Comparison of ENCODE assay signal across 13 cellular contexts in genomic region chr3:12648384-12648959, GRCh38. TPM values are rescaled to one million over a fixed set of nuclear protein-coding genes. Genes with fewer than 3 reads are reported as not detected.
A peak's percentile ranks its signal among the peaks of the same experiment; 100 is the strongest.
DNase-seq lines count a peak whose midpoint lies in the region; ATAC-seq and TF ChIP-seq lines count a peak whose summit lies in the region.
"Had no signal": no experiment of that assay in that cellular context is flagged by ENCODE, and none has a peak within 500 bp of the region (broad histone marks: within the 10 kb centered on the region; RNA-seq: fewer than 3 reads in every experiment).

No MANE protein-coding gene starts in this region.

- H3K4me2 ChIP-seq in GM23248 (ENCODE audit: unreplicated experiment), result no peak overlapping the region

- in situ Hi-C loops in GM23248 (cut with MboI), result no loop called here

- H3K27me3 ChIP-seq in GM23248 (replicated peaks; ENCODE audit: insufficient read depth) (no peaks in the 10 kb centered on the region), psoas muscle (ENCODE audit: insufficient read depth in 3 of 3, low read length in 2 of 3) (no peaks in the 10 kb centered on the region)
- H3K27me3 ChIP-seq: body of pancreas, SJCRH30 had no signal

- no peak overlapping the region for H2AFZ ChIP-seq in GM23248

- ATAC-seq in activated CD8-positive, alpha-beta T cell treated with anti-CD3 and anti-CD28 coated beads for 36 hours, result peak; percentile 56
- no peak for ATAC-seq in activated CD8-positive, alpha-beta T cell treated with anti-CD3 and anti-CD28 coated beads, Interleukin-2, amount 10 ng/mL, durations not matched to agents 7 days and 5 days
- peak in 1 of 4 donors; percentile 5 for ATAC-seq in psoas muscle
- no peak for ATAC-seq in GM19324 (IDR thresholded peaks at IDR 0.05; ENCODE audit: low FRiP score, unreplicated experiment)
- ATAC-seq: body of pancreas had no signal

- peaks cover 60% of the 10 kb centered on the region for H3K4me1 Mint-ChIP-seq in activated CD8-positive, alpha-beta T cell treated with anti-CD3 and anti-CD28 coated beads for 36 hours (ENCODE audit: low read depth)
- peaks cover 15% of the 10 kb centered on the region for H3K4me1 Mint-ChIP-seq in activated CD8-positive, alpha-beta T cell treated with anti-CD3 and anti-CD28 coated beads, Interleukin-2, amount 10 ng/mL, durations not matched to agents 7 days and 5 days (ENCODE audit: low read depth)

- CTCF ChIA-PET in activated CD8-positive, alpha-beta T cell treated with anti-CD3 and anti-CD28 coated beads for 36 hours (lab: Charles Lee), result interaction anchor here (0.7 to 1.4 kb wide), 3 partner anchors 16 to 135 kb away, joined by 3 to 4 read pairs (median 3); partner anchors contain the start of gene RAF1
- CTCF ChIA-PET in activated CD8-positive, alpha-beta T cell treated with anti-CD3 and anti-CD28 coated beads, Interleukin-2, amount 10 ng/mL, durations not matched to agents 7 days and 5 days (lab: Charles Lee), result interaction anchor here (0.8 kb wide), 1 partner anchor 35 kb away, joined by 3 read pairs; no protein-coding TSS in a partner anchor

- H3K4me3 Mint-ChIP-seq in activated CD8-positive, alpha-beta T cell treated with anti-CD3 and anti-CD28 coated beads for 36 hours, result no peak overlapping the region
- H3K4me3 Mint-ChIP-seq in activated CD8-positive, alpha-beta T cell treated with anti-CD3 and anti-CD28 coated beads, Interleukin-2, amount 10 ng/mL, durations not matched to agents 7 days and 5 days, result no peak overlapping the region

- DNase-seq in activated CD8-positive, alpha-beta T cell treated with anti-CD3 and anti-CD28 coated beads for 36 hours, result no peak
- no peak for DNase-seq in activated CD8-positive, alpha-beta T cell treated with anti-CD3 and anti-CD28 coated beads, Interleukin-2, amount 10 ng/mL, durations not matched to agents 7 days and 5 days
- DNase-seq in GM23248 (no peak), psoas muscle (no peak), C1 segment of cervical spinal cord (lab: John Stamatoyannopoulos, UW) (no peak), NCI-H2107 (lab: John Stamatoyannopoulos, UW) (no peak)
- peak; percentile 81 for DNase-seq in Jurkat, Clone E6-1 (ENCODE audit: low read depth, low spot score)
- DNase-seq: activated CD8-positive, alpha-beta memory T cell treated with anti-CD3 and anti-CD28 coated beads for 24 hours; body of pancreas; NCI-H1436 treated with DMSO at 0.1 percent for 48 hours; SJCRH30; stimulated activated CD4-positive, alpha-beta T cell treated with anti-CD3 and anti-CD28 coated beads, Interleukin-4, amount 100 ng/mL, for 1 hour had no signal

- peaks cover 4% of the 10 kb centered on the region; the same call in 1 of the 2 replicates for H4K20me1 ChIP-seq in GM23248 (ENCODE audit: insufficient read depth)

- no peaks in the 10 kb centered on the region for H3K9me3 ChIP-seq in GM23248 (ENCODE audit: low read depth)
- H3K9me3 ChIP-seq in psoas muscle, result no peaks in the 10 kb centered on the region
- H3K9me3 ChIP-seq: body of pancreas, SJCRH30 had no signal

- H3K9ac ChIP-seq in GM23248, result no peak overlapping the region

- H3K27ac ChIP-seq in GM23248 (0 out of 2 replicates have a peak overlapping the region, but pooled peaks have one; percentile 49), psoas muscle (peak overlapping the region; percentile 79)
- H3K27ac ChIP-seq: body of pancreas, SJCRH30 had no signal

- H3F3A ChIP-seq in GM23248 (ENCODE audit: insufficient read depth), result peaks cover 22% of the 10 kb centered on the region

- H3K79me2 ChIP-seq in GM23248 (ENCODE audit: insufficient read depth), result peaks cover 98% of the 10 kb centered on the region

- H3K36me3 Mint-ChIP-seq in activated CD8-positive, alpha-beta T cell treated with anti-CD3 and anti-CD28 coated beads for 36 hours (ENCODE audit: low read depth), result peaks cover 6% of the 10 kb centered on the region
- peaks cover 6% of the 10 kb centered on the region for H3K36me3 Mint-ChIP-seq in activated CD8-positive, alpha-beta T cell treated with anti-CD3 and anti-CD28 coated beads, Interleukin-2, amount 10 ng/mL, durations not matched to agents 7 days and 5 days (ENCODE audit: low read depth)

- intact Hi-C loops in activated CD8-positive, alpha-beta T cell treated with anti-CD3 and anti-CD28 coated beads for 36 hours (cut with micrococcal nuclease), result no loop called here
- intact Hi-C loops in psoas muscle (cut with DNase I), result no loop called here

- no peaks in the 10 kb centered on the region for H3K9me2 ChIP-seq in GM23248 (ENCODE audit: insufficient read depth)

- H3K36me3 ChIP-seq in GM23248 (ENCODE audit: low read depth), result no peaks in the 10 kb centered on the region
- no peaks in the 10 kb centered on the region for H3K36me3 ChIP-seq in psoas muscle (ENCODE audit: insufficient read depth in 1 of 2, low read depth in 1 of 2)
- H3K36me3 ChIP-seq: SJCRH30 had no signal

- no peaks in the 10 kb centered on the region for H3K9me3 Mint-ChIP-seq in activated CD8-positive, alpha-beta T cell treated with anti-CD3 and anti-CD28 coated beads for 36 hours
- no peaks in the 10 kb centered on the region for H3K9me3 Mint-ChIP-seq in activated CD8-positive, alpha-beta T cell treated with anti-CD3 and anti-CD28 coated beads, Interleukin-2, amount 10 ng/mL, durations not matched to agents 7 days and 5 days (ENCODE audit: insufficient read depth)

- POLR2A ChIA-PET in activated CD8-positive, alpha-beta T cell treated with anti-CD3 and anti-CD28 coated beads for 36 hours (lab: Charles Lee), result no interaction called here
- POLR2A ChIA-PET in activated CD8-positive, alpha-beta T cell treated with anti-CD3 and anti-CD28 coated beads, Interleukin-2, amount 10 ng/mL, durations not matched to agents 7 days and 5 days (lab: Charles Lee), result no interaction called here

- H3K4me1 ChIP-seq in GM23248 (ENCODE audit: insufficient read depth) (peaks cover 37% of the 10 kb centered on the region), psoas muscle (peaks cover 50% of the 10 kb centered on the region)

- no peak for TF ChIP-seq CTCF in activated CD8-positive, alpha-beta T cell treated with anti-CD3 and anti-CD28 coated beads for 36 hours (IDR thresholded peaks at IDR 0.05)
- no peak for TF ChIP-seq CTCF in psoas muscle (IDR thresholded peaks at IDR 0.05)

- 91 to 92% methylated on average over 12 of the region's 12 CpGs for WGBS in GM23248 (ENCODE audit: low coverage in 1 of 2, low lambda C conversion rate in 2 of 2, missing lambda C conversion rate in 2 of 2), 2 experiments
- 79 to 91% (median 85%) methylated on average over 12 of the region's 12 CpGs for WGBS in psoas muscle, 3 donors

- H3K27ac Mint-ChIP-seq in activated CD8-positive, alpha-beta T cell treated with anti-CD3 and anti-CD28 coated beads for 36 hours, result peak overlapping the region; percentile 34
- no peak overlapping the region for H3K27ac Mint-ChIP-seq in activated CD8-positive, alpha-beta T cell treated with anti-CD3 and anti-CD28 coated beads, Interleukin-2, amount 10 ng/mL, durations not matched to agents 7 days and 5 days

- H3K4me3 ChIP-seq in GM23248, result no peak overlapping the region
- H3K4me3 ChIP-seq in Jurkat, Clone E6-1 (ENCODE audit: low read length), result no peak overlapping the region
- no peak overlapping the region for H3K4me3 ChIP-seq in psoas muscle
- H3K4me3 ChIP-seq: body of pancreas, SJCRH30 had no signal

- no peaks in the 10 kb centered on the region for H3K27me3 Mint-ChIP-seq in activated CD8-positive, alpha-beta T cell treated with anti-CD3 and anti-CD28 coated beads for 36 hours
- no peaks in the 10 kb centered on the region for H3K27me3 Mint-ChIP-seq in activated CD8-positive, alpha-beta T cell treated with anti-CD3 and anti-CD28 coated beads, Interleukin-2, amount 10 ng/mL, durations not matched to agents 7 days and 5 days (ENCODE audit: low read depth)

RNA-seq across cellular contexts. Expression of gene RAF1, which starts 15.4 kb away (rescaled TPM):
- 10 to 100 TPM; 71.1 to 74.9 TPM for total RNA-seq in activated CD8-positive, alpha-beta T cell treated with anti-CD3 and anti-CD28 coated beads for 36 hours
- total RNA-seq in activated CD8-positive, alpha-beta T cell treated with anti-CD3 and anti-CD28 coated beads, Interleukin-2, amount 10 ng/mL, durations not matched to agents 7 days and 5 days, result 10 to 100 TPM; 86.5 to 91.6 TPM
- total RNA-seq in GM23248 (2014; rRNA removed; shearing (Covaris generic)), result 87.4 and 91.6 TPM in 2 replicates
- 57.3 and 59.0 TPM in 2 replicates for polyA plus RNA-seq in GM23248 (2016; fragmentation: Nextera tagmentation; extraction: Ambion mirVana)
- 73.8 TPM for polyA plus RNA-seq in Jurkat, Clone E6-1 (2012; ENCODE audit: insufficient read depth, insufficient read length)
- 100 to 1,000 TPM; 109 to 221 (median 160) TPM for total RNA-seq in psoas muscle
- polyA plus RNA-seq in psoas muscle, result 100 to 1,000 TPM in 2 of 3 donors, 10 to 100 TPM in 1; 87.2 to 391 (median 132) TPM
